ENCODE assay signal across 35 cellular contexts in the genomic region with DNA sequence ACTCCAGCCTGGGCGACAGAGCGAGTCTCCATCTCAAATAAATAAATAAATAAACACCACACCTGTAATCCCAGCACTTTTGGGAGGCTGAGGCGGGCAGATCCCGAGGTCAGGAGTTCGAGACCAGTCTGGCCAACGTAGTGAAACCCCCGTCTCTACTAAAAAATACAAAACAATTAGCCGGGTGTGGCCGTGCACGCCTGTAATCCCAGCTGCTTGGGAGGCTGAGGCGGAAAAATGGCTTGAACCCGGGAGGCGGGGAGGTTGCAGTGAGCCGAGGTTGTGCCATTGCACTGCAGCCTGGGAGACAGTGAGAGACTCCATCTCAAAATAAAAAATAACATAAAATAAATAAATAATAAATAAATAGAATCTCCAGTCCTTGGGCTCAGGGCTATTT.
"Had no signal": no experiment of that assay in that cellular context is flagged by ENCODE, and none has a peak within 500 bp of the region (broad histone marks: within the 10 kb centered on the region; RNA-seq: fewer than 3 reads in every experiment).

No MANE protein-coding gene starts in this region.

- H3K27me3 ChIP-seq: MG63 had no signal

- H3K9me3 ChIP-seq: MG63 had no signal

- H3K9ac ChIP-seq: KMS-11 had no signal

- DNase-seq: Karpas-422, Kasumi-1, KBM-7, KG1, MG63, MM.1S, MV-4-11, NCI-H1048, NCI-H1092, NCI-H1092 treated with DMSO at 0.1 percent for 48 hours, NCI-H1105, NCI-H1105 treated with DMSO at 0.1 percent for 48 hours, NCI-H1417, NCI-H1417 treated with DMSO at 0.1 percent for 48 hours, NCI-H1436, NCI-H1436 treated with DMSO at 0.1 percent for 48 hours, NCI-H146, NCI-H1694, NCI-H1694 treated with DMSO at 0.1 percent for 48 hours, NCI-H187, NCI-H187 treated with DMSO at 0.1 percent for 48 hours, NCI-H1930, NCI-H2029, NCI-H2029 treated with DMSO at 0.1 percent for 48 hours, NCI-H2081, NCI-H2081 treated with DMSO at 0.1 percent for 48 hours, NCI-H2107, NCI-H2171, NCI-H2171 treated with DMSO at 0.1 percent for 48 hours, NCI-H2227 treated with DMSO at 0.1 percent for 48 hours, NCI-H226, NCI-H345, NCI-H446, NCI-H446 treated with DMSO at 0.1 percent for 48 hours had no signal

- H3K4me3 ChIP-seq: MG63 had no signal

- H3K27ac ChIP-seq: KMS-11 had no signal

- H3K4me2 ChIP-seq: KMS-11 had no signal

- H3K36me3 ChIP-seq: MG63 had no signal
